Comparison of ENCODE assay signal across 8 cellular contexts in the genomic region with DNA sequence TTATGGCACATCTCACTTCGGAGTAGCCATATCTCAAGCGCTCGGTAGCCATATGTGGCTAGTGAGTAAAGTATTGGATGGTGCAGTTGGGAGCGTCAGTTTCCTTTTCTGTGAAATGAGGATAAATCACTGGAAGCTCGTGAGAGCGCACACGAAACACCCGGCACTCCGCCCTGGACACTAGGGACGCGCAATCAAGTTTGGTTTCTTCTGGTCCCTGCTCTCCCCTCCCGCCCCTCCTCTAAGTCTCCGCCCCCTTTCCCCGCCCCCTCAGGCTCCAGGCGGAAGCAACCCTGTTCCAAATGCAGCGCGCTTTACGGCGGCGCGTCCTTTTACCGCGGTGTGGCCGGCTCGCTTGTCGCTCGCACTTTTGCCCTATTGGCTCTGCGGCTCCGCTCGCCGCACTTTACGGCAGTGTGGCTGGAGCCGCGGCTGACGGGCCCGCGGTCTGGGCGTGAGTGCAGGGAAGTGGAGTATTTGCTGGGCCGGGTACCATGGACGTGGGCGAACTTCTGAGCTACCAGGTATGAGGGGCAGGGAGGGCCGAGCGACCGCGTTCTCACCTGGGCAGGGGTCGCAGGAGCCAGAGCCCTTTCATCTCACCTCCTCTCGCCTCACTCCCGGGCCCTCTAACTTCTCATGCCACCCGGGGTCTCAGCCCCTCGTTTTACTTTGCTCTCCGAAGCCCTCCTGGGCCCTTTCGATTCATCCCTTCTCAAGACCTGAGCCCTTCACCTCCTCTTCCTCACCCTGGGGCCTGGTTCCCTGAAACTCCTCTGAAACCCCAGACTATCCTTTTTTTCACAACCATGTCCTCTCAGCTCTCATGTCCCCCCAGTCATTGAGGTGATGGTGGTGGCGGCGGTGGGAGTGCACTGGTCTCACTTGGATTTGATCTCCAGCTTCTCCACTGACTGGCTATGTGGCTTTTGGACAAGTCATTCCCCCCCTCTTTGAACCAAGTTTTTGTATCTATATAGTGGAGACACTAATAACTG. TPM values are rescaled to one million over a fixed set of nuclear protein-coding genes. Genes with fewer than 3 reads are reported as not detected.
A peak's percentile ranks its signal among the peaks of the same experiment; 100 is the strongest.
DNase-seq lines count a peak whose midpoint lies in the region; TF ChIP-seq lines count a peak whose summit lies in the region.

A gene with protein sequence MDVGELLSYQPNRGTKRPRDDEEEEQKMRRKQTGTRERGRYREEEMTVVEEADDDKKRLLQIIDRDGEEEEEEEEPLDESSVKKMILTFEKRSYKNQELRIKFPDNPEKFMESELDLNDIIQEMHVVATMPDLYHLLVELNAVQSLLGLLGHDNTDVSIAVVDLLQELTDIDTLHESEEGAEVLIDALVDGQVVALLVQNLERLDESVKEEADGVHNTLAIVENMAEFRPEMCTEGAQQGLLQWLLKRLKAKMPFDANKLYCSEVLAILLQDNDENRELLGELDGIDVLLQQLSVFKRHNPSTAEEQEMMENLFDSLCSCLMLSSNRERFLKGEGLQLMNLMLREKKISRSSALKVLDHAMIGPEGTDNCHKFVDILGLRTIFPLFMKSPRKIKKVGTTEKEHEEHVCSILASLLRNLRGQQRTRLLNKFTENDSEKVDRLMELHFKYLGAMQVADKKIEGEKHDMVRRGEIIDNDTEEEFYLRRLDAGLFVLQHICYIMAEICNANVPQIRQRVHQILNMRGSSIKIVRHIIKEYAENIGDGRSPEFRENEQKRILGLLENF (plus strand): TSS at position 402 of the 998 bp plus-strand sequence. CDS start 93 bp downstream, at position 495.

- peak; percentile 99 for DNase-seq in COLO668 (lab: John Stamatoyannopoulos, UW; ENCODE audit: unreplicated experiment)
- DNase-seq in GM20000 (ENCODE audit: low spot score) = peak; percentile 90
- peak; percentile 100 for DNase-seq in HT-29 (ENCODE audit: low spot score)
- DNase-seq in NK-92 treated with Interleukin-12 subunit alpha and Interleukin-12 subunit beta, amount 100 ng/mL, for 24 hours (lab: John Stamatoyannopoulos, UW) = peak; percentile 94
- DNase-seq in activated CD8-positive, alpha-beta memory T cell treated with anti-CD3 and anti-CD28 coated beads for 1 hour (ENCODE audit: extremely low read depth in 1 of 2, low read depth in 1 of 2) = peak; percentile 88 to 93
- DNase-seq in effector CD8-positive, alpha-beta T cell (lab: John Stamatoyannopoulos, UW) = peak; percentile 92
- peak; percentile 98 for DNase-seq in medulla oblongata (ENCODE audit: extremely low spot score)
- DNase-seq in stimulated activated CD4-positive, alpha-beta T cell treated with anti-CD3 and anti-CD28 coated beads, TNF-alpha, amount 100 ng/mL, for 48 hours (ENCODE audit: low read depth in 3 of 3) = peak; percentile 89 to 94 (median 92)

- no peak for TF ChIP-seq CTCF in GM20000 (IDR thresholded peaks at IDR 0.05; ENCODE audit: extremely low read depth, missing control alignments)

RNA-seq across cellular contexts. Expression of the gene that starts here (rescaled TPM):
- total RNA-seq in HT-29 (2014; rRNA removed; shearing (Covaris generic)) = 29.8 and 42.4 TPM in 2 replicates

Comparison
In these comparisons a context has a peak if more than half of its experiments do, and no peak if none do; other contexts are left out.
1. Peak in every context shown above with its lines: DNase-seq.